In the genomic region with DNA sequence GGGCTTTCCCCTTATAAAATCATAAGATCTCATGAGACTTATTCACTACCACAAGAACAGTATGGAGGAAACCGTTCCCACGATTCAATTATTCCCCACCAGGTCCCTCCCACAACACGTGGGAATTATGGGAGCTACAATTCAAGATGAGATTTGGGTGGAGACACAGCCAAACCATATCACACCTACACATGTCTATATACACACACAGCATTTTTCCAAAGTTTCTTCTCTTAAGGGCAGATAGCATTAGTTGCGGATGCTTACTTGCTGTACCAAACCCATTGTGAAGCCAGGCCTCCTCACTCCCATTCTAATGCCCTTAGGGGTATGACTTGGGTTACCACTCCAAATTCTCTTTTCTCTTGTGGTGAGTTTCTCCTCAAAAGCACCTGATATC, we compare ENCODE assay signal across 1 cellular context.
TF ChIP-seq lines count a peak whose summit lies in the region.

No MANE protein-coding gene starts in this region.

TF ChIP-seq in K562, 482 proteins besides CTCF, POLR2A, EP300 and RAD21 (continued from another document and continues in another):
- TF ChIP-seq, protein P1, sequence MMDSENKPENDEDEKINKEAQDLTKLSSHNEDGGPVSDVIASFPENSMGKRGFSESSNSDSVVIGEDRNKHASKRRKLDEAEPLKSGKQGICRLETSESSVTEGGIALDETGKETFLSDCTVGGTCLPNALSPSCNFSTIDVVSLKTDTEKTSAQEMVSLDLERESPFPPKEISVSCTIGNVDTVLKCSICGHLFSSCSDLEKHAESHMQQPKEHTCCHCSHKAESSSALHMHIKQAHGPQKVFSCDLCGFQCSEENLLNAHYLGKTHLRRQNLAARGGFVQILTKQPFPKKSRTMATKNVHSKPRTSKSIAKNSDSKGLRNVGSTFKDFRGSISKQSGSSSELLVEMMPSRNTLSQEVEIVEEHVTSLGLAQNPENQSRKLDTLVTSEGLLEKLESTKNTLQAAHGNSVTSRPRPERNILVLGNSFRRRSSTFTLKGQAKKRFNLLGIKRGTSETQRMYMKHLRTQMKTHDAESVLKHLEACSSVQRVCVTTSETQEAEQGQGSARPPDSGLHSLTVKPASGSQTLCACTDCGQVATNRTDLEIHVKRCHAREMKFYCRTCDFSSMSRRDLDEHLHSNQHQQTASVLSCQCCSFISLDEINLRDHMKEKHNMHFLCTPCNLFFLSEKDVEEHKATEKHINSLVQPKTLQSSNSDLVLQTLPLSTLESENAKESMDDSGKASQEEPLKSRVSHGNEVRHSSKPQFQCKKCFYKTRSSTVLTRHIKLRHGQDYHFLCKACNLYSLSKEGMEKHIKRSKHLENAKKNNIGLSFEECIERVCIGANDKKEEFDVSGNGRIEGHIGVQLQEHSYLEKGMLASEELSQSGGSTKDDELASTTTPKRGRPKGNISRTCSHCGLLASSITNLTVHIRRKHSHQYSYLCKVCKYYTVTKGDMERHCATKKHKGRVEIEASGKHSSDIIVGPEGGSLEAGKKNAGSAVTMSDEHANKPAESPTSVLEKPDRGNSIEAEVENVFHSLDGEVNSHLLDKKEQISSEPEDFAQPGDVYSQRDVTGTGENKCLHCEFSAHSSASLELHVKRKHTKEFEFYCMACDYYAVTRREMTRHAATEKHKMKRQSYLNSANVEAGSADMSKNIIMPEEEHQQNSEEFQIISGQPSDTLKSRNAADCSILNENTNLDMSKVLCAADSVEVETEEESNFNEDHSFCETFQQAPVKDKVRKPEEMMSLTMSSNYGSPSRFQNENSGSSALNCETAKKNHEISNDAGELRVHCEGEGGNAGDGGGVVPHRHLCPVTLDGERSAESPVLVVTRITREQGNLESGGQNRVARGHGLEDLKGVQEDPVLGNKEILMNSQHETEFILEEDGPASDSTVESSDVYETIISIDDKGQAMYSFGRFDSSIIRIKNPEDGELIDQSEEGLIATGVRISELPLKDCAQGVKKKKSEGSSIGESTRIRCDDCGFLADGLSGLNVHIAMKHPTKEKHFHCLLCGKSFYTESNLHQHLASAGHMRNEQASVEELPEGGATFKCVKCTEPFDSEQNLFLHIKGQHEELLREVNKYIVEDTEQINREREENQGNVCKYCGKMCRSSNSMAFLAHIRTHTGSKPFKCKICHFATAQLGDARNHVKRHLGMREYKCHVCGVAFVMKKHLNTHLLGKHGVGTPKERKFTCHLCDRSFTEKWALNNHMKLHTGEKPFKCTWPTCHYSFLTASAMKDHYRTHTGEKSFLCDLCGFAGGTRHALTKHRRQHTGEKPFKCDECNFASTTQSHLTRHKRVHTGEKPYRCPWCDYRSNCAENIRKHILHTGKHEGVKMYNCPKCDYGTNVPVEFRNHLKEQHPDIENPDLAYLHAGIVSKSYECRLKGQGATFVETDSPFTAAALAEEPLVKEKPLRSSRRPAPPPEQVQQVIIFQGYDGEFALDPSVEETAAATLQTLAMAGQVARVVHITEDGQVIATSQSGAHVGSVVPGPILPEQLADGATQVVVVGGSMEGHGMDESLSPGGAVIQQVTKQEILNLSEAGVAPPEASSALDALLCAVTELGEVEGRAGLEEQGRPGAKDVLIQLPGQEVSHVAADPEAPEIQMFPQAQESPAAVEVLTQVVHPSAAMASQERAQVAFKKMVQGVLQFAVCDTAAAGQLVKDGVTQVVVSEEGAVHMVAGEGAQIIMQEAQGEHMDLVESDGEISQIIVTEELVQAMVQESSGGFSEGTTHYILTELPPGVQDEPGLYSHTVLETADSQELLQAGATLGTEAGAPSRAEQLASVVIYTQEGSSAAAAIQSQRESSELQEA (IDR thresholded peaks at IDR 0.05; ENCODE audit: low read depth) = no peak
- no peak for TF ChIP-seq MYNN (IDR thresholded peaks at IDR 0.05)
- TF ChIP-seq MYNN (CRISPR knock-in tag; IDR thresholded peaks at IDR 0.05) = no peak
- no peak for TF ChIP-seq ZFX (CRISPR knock-in tag; IDR thresholded peaks at IDR 0.05)
- no peak for TF ChIP-seq FIP1L1 (IDR thresholded peaks at IDR 0.05; ENCODE audit: low read depth, low read length, poor library complexity, severe bottlenecking)
- TF ChIP-seq ZSCAN29 (IDR thresholded peaks at IDR 0.05) = no peak
- no peak for TF ChIP-seq GATA2 (CRISPR knock-in tag; IDR thresholded peaks at IDR 0.05)
- TF ChIP-seq SNIP1 (IDR thresholded peaks at IDR 0.05; ENCODE audit: low read depth) = no peak
- TF ChIP-seq KLF16 (IDR thresholded peaks at IDR 0.05) = no peak
- peak; percentile 91 for TF ChIP-seq POLR2AphosphoS5 (IDR thresholded peaks at IDR 0.05; ENCODE audit: control insufficient read depth, insufficient read depth, low read depth, low read length)
- TF ChIP-seq ZBTB1 (CRISPR knock-in tag; IDR thresholded peaks at IDR 0.05; ENCODE audit: borderline replicate concordance, low read depth) = no peak
- TF ChIP-seq HNRNPUL1 (IDR thresholded peaks at IDR 0.05; ENCODE audit: low read length) = no peak
- 0 out of 2 replicates have a peak, but pooled peaks have one; percentile 44 for TF ChIP-seq GTF2A2 (tag; IDR thresholded peaks at IDR 0.05)
- TF ChIP-seq NFRKB (IDR thresholded peaks at IDR 0.05; ENCODE audit: low read depth) = no peak
- TF ChIP-seq, protein P2, sequence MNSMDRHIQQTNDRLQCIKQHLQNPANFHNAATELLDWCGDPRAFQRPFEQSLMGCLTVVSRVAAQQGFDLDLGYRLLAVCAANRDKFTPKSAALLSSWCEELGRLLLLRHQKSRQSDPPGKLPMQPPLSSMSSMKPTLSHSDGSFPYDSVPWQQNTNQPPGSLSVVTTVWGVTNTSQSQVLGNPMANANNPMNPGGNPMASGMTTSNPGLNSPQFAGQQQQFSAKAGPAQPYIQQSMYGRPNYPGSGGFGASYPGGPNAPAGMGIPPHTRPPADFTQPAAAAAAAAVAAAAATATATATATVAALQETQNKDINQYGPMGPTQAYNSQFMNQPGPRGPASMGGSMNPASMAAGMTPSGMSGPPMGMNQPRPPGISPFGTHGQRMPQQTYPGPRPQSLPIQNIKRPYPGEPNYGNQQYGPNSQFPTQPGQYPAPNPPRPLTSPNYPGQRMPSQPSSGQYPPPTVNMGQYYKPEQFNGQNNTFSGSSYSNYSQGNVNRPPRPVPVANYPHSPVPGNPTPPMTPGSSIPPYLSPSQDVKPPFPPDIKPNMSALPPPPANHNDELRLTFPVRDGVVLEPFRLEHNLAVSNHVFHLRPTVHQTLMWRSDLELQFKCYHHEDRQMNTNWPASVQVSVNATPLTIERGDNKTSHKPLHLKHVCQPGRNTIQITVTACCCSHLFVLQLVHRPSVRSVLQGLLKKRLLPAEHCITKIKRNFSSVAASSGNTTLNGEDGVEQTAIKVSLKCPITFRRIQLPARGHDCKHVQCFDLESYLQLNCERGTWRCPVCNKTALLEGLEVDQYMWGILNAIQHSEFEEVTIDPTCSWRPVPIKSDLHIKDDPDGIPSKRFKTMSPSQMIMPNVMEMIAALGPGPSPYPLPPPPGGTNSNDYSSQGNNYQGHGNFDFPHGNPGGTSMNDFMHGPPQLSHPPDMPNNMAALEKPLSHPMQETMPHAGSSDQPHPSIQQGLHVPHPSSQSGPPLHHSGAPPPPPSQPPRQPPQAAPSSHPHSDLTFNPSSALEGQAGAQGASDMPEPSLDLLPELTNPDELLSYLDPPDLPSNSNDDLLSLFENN (IDR thresholded peaks at IDR 0.05; ENCODE audit: low read depth in 2 of 2, low read length in 2 of 2) = peak in 1 of 2 experiments; percentile 62; a peak in 1 of 4 replicates
- TF ChIP-seq, protein P3, sequence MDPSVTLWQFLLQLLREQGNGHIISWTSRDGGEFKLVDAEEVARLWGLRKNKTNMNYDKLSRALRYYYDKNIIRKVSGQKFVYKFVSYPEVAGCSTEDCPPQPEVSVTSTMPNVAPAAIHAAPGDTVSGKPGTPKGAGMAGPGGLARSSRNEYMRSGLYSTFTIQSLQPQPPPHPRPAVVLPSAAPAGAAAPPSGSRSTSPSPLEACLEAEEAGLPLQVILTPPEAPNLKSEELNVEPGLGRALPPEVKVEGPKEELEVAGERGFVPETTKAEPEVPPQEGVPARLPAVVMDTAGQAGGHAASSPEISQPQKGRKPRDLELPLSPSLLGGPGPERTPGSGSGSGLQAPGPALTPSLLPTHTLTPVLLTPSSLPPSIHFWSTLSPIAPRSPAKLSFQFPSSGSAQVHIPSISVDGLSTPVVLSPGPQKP (CRISPR knock-in tag; IDR thresholded peaks at IDR 0.05) = no peak
- TF ChIP-seq, protein P4, sequence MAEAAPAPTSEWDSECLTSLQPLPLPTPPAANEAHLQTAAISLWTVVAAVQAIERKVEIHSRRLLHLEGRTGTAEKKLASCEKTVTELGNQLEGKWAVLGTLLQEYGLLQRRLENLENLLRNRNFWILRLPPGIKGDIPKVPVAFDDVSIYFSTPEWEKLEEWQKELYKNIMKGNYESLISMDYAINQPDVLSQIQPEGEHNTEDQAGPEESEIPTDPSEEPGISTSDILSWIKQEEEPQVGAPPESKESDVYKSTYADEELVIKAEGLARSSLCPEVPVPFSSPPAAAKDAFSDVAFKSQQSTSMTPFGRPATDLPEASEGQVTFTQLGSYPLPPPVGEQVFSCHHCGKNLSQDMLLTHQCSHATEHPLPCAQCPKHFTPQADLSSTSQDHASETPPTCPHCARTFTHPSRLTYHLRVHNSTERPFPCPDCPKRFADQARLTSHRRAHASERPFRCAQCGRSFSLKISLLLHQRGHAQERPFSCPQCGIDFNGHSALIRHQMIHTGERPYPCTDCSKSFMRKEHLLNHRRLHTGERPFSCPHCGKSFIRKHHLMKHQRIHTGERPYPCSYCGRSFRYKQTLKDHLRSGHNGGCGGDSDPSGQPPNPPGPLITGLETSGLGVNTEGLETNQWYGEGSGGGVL (CRISPR knock-in tag; IDR thresholded peaks at IDR 0.05) = no peak
- TF ChIP-seq JUNB (CRISPR knock-in tag; conservative IDR thresholded peaks at IDR 0.05) = no peak
- no peak for TF ChIP-seq HDAC2 (IDR thresholded peaks at IDR 0.05)
- no peak for TF ChIP-seq FOSL1 (tag; conservative IDR thresholded peaks at IDR 0.05)
- 0 out of 2 replicates have a peak, but pooled peaks have one; percentile 22 for TF ChIP-seq POLR2G (IDR thresholded peaks at IDR 0.05; ENCODE audit: low read depth, low read length)
- TF ChIP-seq POLR2H (tag; IDR thresholded peaks at IDR 0.05; ENCODE audit: low read depth) = peak; percentile 71
- TF ChIP-seq NCOA2 (IDR thresholded peaks at IDR 0.05; ENCODE audit: partially characterized antibody in 2 of 2) = no peak
- TF ChIP-seq RBM17 (IDR thresholded peaks at IDR 0.05; ENCODE audit: borderline replicate concordance, low read depth, low read length) = no peak
- TF ChIP-seq, protein P5, sequence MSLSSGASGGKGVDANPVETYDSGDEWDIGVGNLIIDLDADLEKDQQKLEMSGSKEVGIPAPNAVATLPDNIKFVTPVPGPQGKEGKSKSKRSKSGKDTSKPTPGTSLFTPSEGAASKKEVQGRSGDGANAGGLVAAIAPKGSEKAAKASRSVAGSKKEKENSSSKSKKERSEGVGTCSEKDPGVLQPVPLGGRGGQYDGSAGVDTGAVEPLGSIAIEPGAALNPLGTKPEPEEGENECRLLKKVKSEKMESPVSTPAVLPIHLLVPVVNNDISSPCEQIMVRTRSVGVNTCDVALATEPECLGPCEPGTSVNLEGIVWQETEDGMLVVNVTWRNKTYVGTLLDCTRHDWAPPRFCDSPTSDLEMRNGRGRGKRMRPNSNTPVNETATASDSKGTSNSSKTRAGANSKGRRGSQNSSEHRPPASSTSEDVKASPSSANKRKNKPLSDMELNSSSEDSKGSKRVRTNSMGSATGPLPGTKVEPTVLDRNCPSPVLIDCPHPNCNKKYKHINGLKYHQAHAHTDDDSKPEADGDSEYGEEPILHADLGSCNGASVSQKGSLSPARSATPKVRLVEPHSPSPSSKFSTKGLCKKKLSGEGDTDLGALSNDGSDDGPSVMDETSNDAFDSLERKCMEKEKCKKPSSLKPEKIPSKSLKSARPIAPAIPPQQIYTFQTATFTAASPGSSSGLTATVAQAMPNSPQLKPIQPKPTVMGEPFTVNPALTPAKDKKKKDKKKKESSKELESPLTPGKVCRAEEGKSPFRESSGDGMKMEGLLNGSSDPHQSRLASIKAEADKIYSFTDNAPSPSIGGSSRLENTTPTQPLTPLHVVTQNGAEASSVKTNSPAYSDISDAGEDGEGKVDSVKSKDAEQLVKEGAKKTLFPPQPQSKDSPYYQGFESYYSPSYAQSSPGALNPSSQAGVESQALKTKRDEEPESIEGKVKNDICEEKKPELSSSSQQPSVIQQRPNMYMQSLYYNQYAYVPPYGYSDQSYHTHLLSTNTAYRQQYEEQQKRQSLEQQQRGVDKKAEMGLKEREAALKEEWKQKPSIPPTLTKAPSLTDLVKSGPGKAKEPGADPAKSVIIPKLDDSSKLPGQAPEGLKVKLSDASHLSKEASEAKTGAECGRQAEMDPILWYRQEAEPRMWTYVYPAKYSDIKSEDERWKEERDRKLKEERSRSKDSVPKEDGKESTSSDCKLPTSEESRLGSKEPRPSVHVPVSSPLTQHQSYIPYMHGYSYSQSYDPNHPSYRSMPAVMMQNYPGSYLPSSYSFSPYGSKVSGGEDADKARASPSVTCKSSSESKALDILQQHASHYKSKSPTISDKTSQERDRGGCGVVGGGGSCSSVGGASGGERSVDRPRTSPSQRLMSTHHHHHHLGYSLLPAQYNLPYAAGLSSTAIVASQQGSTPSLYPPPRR (CRISPR knock-in tag; IDR thresholded peaks at IDR 0.05; ENCODE audit: borderline replicate concordance) = no peak
- TF ChIP-seq, protein P6, sequence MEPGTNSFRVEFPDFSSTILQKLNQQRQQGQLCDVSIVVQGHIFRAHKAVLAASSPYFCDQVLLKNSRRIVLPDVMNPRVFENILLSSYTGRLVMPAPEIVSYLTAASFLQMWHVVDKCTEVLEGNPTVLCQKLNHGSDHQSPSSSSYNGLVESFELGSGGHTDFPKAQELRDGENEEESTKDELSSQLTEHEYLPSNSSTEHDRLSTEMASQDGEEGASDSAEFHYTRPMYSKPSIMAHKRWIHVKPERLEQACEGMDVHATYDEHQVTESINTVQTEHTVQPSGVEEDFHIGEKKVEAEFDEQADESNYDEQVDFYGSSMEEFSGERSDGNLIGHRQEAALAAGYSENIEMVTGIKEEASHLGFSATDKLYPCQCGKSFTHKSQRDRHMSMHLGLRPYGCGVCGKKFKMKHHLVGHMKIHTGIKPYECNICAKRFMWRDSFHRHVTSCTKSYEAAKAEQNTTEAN (CRISPR knock-in tag; IDR thresholded peaks at IDR 0.05) = no peak
- TF ChIP-seq SETDB1 (IDR thresholded peaks at IDR 0.05; ENCODE audit: low read length) = no peak
- TF ChIP-seq, protein P7, sequence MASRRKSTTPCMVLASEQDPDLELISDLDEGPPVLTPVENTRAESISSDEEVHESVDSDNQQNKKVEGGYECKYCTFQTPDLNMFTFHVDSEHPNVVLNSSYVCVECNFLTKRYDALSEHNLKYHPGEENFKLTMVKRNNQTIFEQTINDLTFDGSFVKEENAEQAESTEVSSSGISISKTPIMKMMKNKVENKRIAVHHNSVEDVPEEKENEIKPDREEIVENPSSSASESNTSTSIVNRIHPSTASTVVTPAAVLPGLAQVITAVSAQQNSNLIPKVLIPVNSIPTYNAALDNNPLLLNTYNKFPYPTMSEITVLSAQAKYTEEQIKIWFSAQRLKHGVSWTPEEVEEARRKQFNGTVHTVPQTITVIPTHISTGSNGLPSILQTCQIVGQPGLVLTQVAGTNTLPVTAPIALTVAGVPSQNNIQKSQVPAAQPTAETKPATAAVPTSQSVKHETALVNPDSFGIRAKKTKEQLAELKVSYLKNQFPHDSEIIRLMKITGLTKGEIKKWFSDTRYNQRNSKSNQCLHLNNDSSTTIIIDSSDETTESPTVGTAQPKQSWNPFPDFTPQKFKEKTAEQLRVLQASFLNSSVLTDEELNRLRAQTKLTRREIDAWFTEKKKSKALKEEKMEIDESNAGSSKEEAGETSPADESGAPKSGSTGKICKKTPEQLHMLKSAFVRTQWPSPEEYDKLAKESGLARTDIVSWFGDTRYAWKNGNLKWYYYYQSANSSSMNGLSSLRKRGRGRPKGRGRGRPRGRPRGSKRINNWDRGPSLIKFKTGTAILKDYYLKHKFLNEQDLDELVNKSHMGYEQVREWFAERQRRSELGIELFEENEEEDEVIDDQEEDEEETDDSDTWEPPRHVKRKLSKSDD (conservative IDR thresholded peaks at IDR 0.05; ENCODE audit: low read length) = no peak
- TF ChIP-seq ZNF347 (CRISPR knock-in tag; IDR thresholded peaks at IDR 0.05; ENCODE audit: low read depth) = no peak
- 0 out of 2 replicates have a peak, but pooled peaks have one; percentile 70 for TF ChIP-seq CBX1 (IDR thresholded peaks at IDR 0.05; ENCODE audit: low read depth)
- no peak; a peak in 1 of 4 replicates for TF ChIP-seq KDM4B (IDR thresholded peaks at IDR 0.05; ENCODE audit: borderline replicate concordance in 2 of 2, low read depth in 1 of 2)
- no peak for TF ChIP-seq PHF21A (IDR thresholded peaks at IDR 0.05; ENCODE audit: borderline replicate concordance, low read depth)
